In genomic region chr13:90232291-90232690, GRCh38 we compare ENCODE assay signal across 25 cellular contexts.
"Had no signal": no experiment of that assay in that cellular context is flagged by ENCODE, and none has a peak within 500 bp of the region (broad histone marks: within the 10 kb centered on the region; RNA-seq: fewer than 3 reads in every experiment).

No MANE protein-coding gene starts in this region.

- H3K4me3 ChIP-seq: breast epithelium, PC-9 had no signal

- ATAC-seq: activated T-helper 17 cell treated with anti-CD3 and anti-CD28 coated beads, Interleukin-2, amount 50 U/mL, for 72 hours; T-helper 17 cell had no signal

- H3K4me2 ChIP-seq: PC-9 had no signal

- H3K27me3 Mint-ChIP-seq: activated CD4-positive, alpha-beta memory T cell treated with anti-CD3 and anti-CD28 coated beads, Interleukin-2, amount 10 ng/mL, durations not matched to agents 7 days and 5 days; activated naive CD8-positive, alpha-beta T cell; activated T-helper 17 cell treated with anti-CD3 and anti-CD28 coated beads, Interleukin-2, amount 50 U/mL, for 72 hours; T-helper 17 cell had no signal

- H3K27ac Mint-ChIP-seq: activated CD4-positive, alpha-beta memory T cell treated with anti-CD3 and anti-CD28 coated beads, Interleukin-2, amount 10 ng/mL, durations not matched to agents 7 days and 5 days; activated naive CD4-positive, alpha-beta T cell treated with anti-CD3 and anti-CD28 coated beads for 36 hours; activated naive CD8-positive, alpha-beta T cell; activated T-helper 17 cell treated with anti-CD3 and anti-CD28 coated beads, Interleukin-2, amount 50 U/mL, for 72 hours; T-helper 17 cell had no signal

- DNase-seq: activated CD4-positive, alpha-beta memory T cell treated with anti-CD3 and anti-CD28 coated beads, Interleukin-2, amount 10 ng/mL, durations not matched to agents 7 days and 5 days; activated CD4-positive, alpha-beta T cell treated with anti-CD3 and anti-CD28 coated beads, Interleukin-2, amount 50 U/mL, for 1 hour; activated CD4-positive, CD25-positive, alpha-beta regulatory T cell; activated gamma-delta T cell; activated naive CD4-positive, alpha-beta T cell treated with anti-CD3 and anti-CD28 coated beads for 36 hours; activated T-cell treated with anti-CD3 and anti-CD28 coated beads for 4 hours; activated T-cell treated with anti-CD3 and anti-CD28 coated beads, Interleukin-2, amount 50 U/mL, for 48 hours; anterior cingulate cortex; caudate nucleus; Kasumi-1; KBM-7; NCI-H1105 treated with DMSO at 0.1 percent for 48 hours; NCI-H1436 treated with DMSO at 0.1 percent for 48 hours; NCI-H187; NCI-H2081; NCI-H446; NCI-H524; PC-9; SIG-M5; T-helper 17 cell; T-helper 9 cell had no signal

- H3K4me3 Mint-ChIP-seq: activated CD4-positive, alpha-beta memory T cell treated with anti-CD3 and anti-CD28 coated beads, Interleukin-2, amount 10 ng/mL, durations not matched to agents 7 days and 5 days; activated naive CD4-positive, alpha-beta T cell treated with anti-CD3 and anti-CD28 coated beads for 36 hours; activated naive CD8-positive, alpha-beta T cell; activated T-helper 17 cell treated with anti-CD3 and anti-CD28 coated beads, Interleukin-2, amount 50 U/mL, for 72 hours; T-helper 17 cell had no signal

- H3K27me3 ChIP-seq: breast epithelium had no signal

- H3K4me1 Mint-ChIP-seq: activated CD4-positive, alpha-beta memory T cell treated with anti-CD3 and anti-CD28 coated beads, Interleukin-2, amount 10 ng/mL, durations not matched to agents 7 days and 5 days; activated T-helper 17 cell treated with anti-CD3 and anti-CD28 coated beads, Interleukin-2, amount 50 U/mL, for 72 hours; T-helper 17 cell had no signal

- H3K9me3 ChIP-seq: breast epithelium had no signal

- H3K27ac ChIP-seq: breast epithelium, PC-9 had no signal

- H3K36me3 Mint-ChIP-seq: activated naive CD8-positive, alpha-beta T cell had no signal

- H3K36me3 ChIP-seq: breast epithelium had no signal

- H3K4me1 ChIP-seq: breast epithelium had no signal

- FAIRE-seq: TTC549 had no signal
